Comparison of ENCODE assay signal across 8 cellular contexts in the genomic region with DNA sequence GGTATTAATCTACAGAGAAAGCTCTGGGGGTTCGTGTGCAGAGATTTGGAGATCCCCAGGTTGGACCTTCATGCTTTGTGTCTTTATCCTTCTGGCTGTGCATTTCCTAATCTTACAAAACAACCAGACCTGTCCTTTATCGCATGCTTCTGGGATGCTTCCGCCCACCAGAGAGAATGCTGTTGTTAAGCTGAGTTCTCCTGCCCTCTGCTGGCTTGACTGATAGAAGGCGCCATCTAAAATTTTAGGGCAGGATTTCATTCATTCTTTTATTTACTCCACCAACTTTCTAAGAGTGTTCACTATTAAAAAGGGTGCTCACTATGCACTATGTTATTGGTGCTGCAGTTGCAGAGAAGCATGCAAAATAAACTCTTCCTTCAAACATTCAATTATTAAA. TPM values are rescaled to one million over a fixed set of nuclear protein-coding genes. Genes with fewer than 3 reads are reported as not detected.
DNase-seq lines count a peak whose midpoint lies in the region; ATAC-seq lines count a peak whose summit lies in the region.

No MANE protein-coding gene starts in this region.

- no peak overlapping the region for H3K4me3 Mint-ChIP-seq in central memory CD8-positive, alpha-beta T cell
- no peak overlapping the region for H3K4me3 Mint-ChIP-seq in stimulated activated naive CD8-positive, alpha-beta T cell treated with anti-CD3 and anti-CD28 coated beads, Interleukin-15, amount 100 ng/mL, for 72 hours

- peak; percentile 58 for ATAC-seq in central memory CD8-positive, alpha-beta T cell (replicated peaks; ENCODE audit: extremely low read depth, poor library complexity, severe bottlenecking)
- ATAC-seq in left colon (peak; percentile 73), HG03045 (IDR thresholded peaks at IDR 0.05; ENCODE audit: unreplicated experiment) (no peak)
- peak; percentile 65 for ATAC-seq in stimulated activated naive CD8-positive, alpha-beta T cell treated with anti-CD3 and anti-CD28 coated beads, Interleukin-15, amount 100 ng/mL, for 72 hours

- no peaks in the 10 kb centered on the region for H3K36me3 Mint-ChIP-seq in central memory CD8-positive, alpha-beta T cell (ENCODE audit: insufficient read depth)

- no peak overlapping the region for H3K27ac Mint-ChIP-seq in central memory CD8-positive, alpha-beta T cell (ENCODE audit: low read depth)
- H3K27ac Mint-ChIP-seq in stimulated activated naive CD8-positive, alpha-beta T cell treated with anti-CD3 and anti-CD28 coated beads, Interleukin-15, amount 100 ng/mL, for 72 hours: no peak overlapping the region

- intact Hi-C loops in left colon (cut with DNase I, micrococcal nuclease): loop anchor here (2.0 to 10.0 kb wide), 3 partner anchors 357 to 454 kb away; no protein-coding TSS in a partner anchor

- DNase-seq in ELF-1 (ENCODE audit: low read depth, low spot score) (peak; percentile 77), HuH-7.5 (ENCODE audit: low spot score) (peak; percentile 21), RKO (ENCODE audit: low spot score) (peak; percentile 53), left colon (peak in 1 of 2 donors; percentile 33), mesenteric fat pad (ENCODE audit: low spot score) (no peak)
- no peak for DNase-seq in central memory CD8-positive, alpha-beta T cell (ENCODE audit: low spot score in 2 of 2)
- DNase-seq in stimulated activated naive CD8-positive, alpha-beta T cell treated with anti-CD3 and anti-CD28 coated beads, Interleukin-15, amount 100 ng/mL, for 72 hours: peak; percentile 17 to 32

- peaks cover 5% of the 10 kb centered on the region for H3K4me1 Mint-ChIP-seq in central memory CD8-positive, alpha-beta T cell
- peaks cover 6% of the 10 kb centered on the region for H3K4me1 Mint-ChIP-seq in stimulated activated naive CD8-positive, alpha-beta T cell treated with anti-CD3 and anti-CD28 coated beads, Interleukin-15, amount 100 ng/mL, for 72 hours

- no peaks in the 10 kb centered on the region for H3K9me3 Mint-ChIP-seq in central memory CD8-positive, alpha-beta T cell
- H3K9me3 Mint-ChIP-seq in stimulated activated naive CD8-positive, alpha-beta T cell treated with anti-CD3 and anti-CD28 coated beads, Interleukin-15, amount 100 ng/mL, for 72 hours: no peaks in the 10 kb centered on the region

- H3K27me3 Mint-ChIP-seq in central memory CD8-positive, alpha-beta T cell: peaks cover 85% of the 10 kb centered on the region
- H3K27me3 Mint-ChIP-seq in stimulated activated naive CD8-positive, alpha-beta T cell treated with anti-CD3 and anti-CD28 coated beads, Interleukin-15, amount 100 ng/mL, for 72 hours: peaks cover 79% of the 10 kb centered on the region

RNA-seq across cellular contexts. Expression of gene SST, which starts 8.7 kb away (rescaled TPM):
- total RNA-seq in left colon (10 to 100 TPM; 27.8 to 29.4 TPM), mesenteric fat pad (not detected)

RNA-seq across cellular contexts. Expression of gene RTP2, which starts 23.5 kb away (rescaled TPM):
- not detected for total RNA-seq in left colon
- not detected for total RNA-seq in mesenteric fat pad

Comparison
In these comparisons a context has a peak if more than half of its experiments do, and no peak if none do; other contexts are left out.
1. DNase-seq: peak in ELF-1 (single experiment), HuH-7.5 (single experiment), RKO (single experiment) and stimulated activated naive CD8-positive, alpha-beta T cell treated with anti-CD3 and anti-CD28 coated beads, Interleukin-15, amount 100 ng/mL, for 72 hours (2 of 2); none in central memory CD8-positive, alpha-beta T cell (0 of 2) and mesenteric fat pad (single experiment).
2. RNA of gene SST, which starts 8.7 kb away (total RNA-seq): 27.8 to 29.4 TPM in left colon; not detected in mesenteric fat pad (single experiment); every median in the first group is over 10 times any median in the second.